8 cellular contexts compared by ENCODE assay signal in the genomic region with DNA sequence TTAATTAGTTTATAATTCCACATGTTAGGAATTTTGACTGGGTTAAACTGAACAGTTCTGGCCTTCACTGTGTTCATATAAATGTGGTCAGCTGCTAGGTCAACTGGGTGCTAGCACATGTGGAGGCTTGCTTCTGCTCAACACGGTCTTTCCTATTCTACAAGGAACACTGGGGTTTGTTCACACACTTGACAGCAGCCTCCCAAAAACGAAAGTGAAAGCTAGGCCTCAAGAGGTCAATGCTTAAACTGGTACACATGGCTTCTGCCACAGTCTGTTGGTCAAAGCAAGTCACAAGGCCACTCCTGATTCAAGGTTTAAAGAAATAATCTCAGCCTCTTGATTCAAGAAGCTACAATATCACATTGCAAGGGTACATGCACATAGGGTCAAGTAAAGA.
DNase-seq lines count a peak whose midpoint lies in the region; ATAC-seq and TF ChIP-seq lines count a peak whose summit lies in the region.

No MANE protein-coding gene starts in this region.

- H3K36me3 Mint-ChIP-seq in T-helper 1 cell treated with Interleukin-12 subunit alpha and Interleukin-12 subunit beta and Interleukin-4 antibody, amounts not matched to agents 30 μg/mL and 1 μg/mL, for 36 hours (ENCODE audit: low read depth) = peaks cover 7% of the 10 kb centered on the region

- H2BK5ac ChIP-seq in mesendoderm (ENCODE audit: low read length) = no peak overlapping the region

- H3K9me3 ChIP-seq in vagina = no peaks in the 10 kb centered on the region

- H4K5ac ChIP-seq in mesendoderm (ENCODE audit: low read length) = no peak overlapping the region

- no peaks in the 10 kb centered on the region for H3K79me1 ChIP-seq in mesendoderm (ENCODE audit: low read length)

- H4K8ac ChIP-seq in mesendoderm (ENCODE audit: low read depth, low read length) = no peak overlapping the region

- H3K4me1 ChIP-seq in mesendoderm (ENCODE audit: control insufficient read depth, low read depth, low read length) (no peaks in the 10 kb centered on the region), vagina (no peaks in the 10 kb centered on the region)

- no peak overlapping the region for H3K4me3 Mint-ChIP-seq in T-helper 1 cell treated with Interleukin-12 subunit alpha and Interleukin-12 subunit beta and Interleukin-4 antibody, amounts not matched to agents 30 μg/mL and 1 μg/mL, for 36 hours

- H3K9ac ChIP-seq in mesendoderm (ENCODE audit: low read length) = no peak overlapping the region

- H3K4me1 Mint-ChIP-seq in T-helper 1 cell treated with Interleukin-12 subunit alpha and Interleukin-12 subunit beta and Interleukin-4 antibody, amounts not matched to agents 30 μg/mL and 1 μg/mL, for 36 hours (ENCODE audit: low read depth) = peaks cover 10% of the 10 kb centered on the region

- no peaks in the 10 kb centered on the region for H3K79me2 ChIP-seq in mesendoderm (ENCODE audit: control insufficient read depth, insufficient read depth, low read length)

- no peak for TF ChIP-seq CTCF in kidney epithelial cell (IDR thresholded peaks at IDR 0.05; ENCODE audit: insufficient read depth, low read length, poor library complexity, severe bottlenecking)
- TF ChIP-seq CTCF in vagina (IDR thresholded peaks at IDR 0.05) = no peak

- no peak overlapping the region for H3K23ac ChIP-seq in mesendoderm (ENCODE audit: low read length)

- H3K27ac ChIP-seq in mesendoderm (ENCODE audit: low read depth, low read length) (no peak overlapping the region), vagina (no peak overlapping the region)

- no peak overlapping the region for H2AK5ac ChIP-seq in mesendoderm (ENCODE audit: low read length)

- no peaks in the 10 kb centered on the region for H3K27me3 Mint-ChIP-seq in T-helper 1 cell treated with Interleukin-12 subunit alpha and Interleukin-12 subunit beta and Interleukin-4 antibody, amounts not matched to agents 30 μg/mL and 1 μg/mL, for 36 hours (ENCODE audit: low read depth)

- no peak overlapping the region for H3K4me3 ChIP-seq in kidney epithelial cell (ENCODE audit: low read depth, low read length)
- H3K4me3 ChIP-seq in mesendoderm (ENCODE audit: low read length) = no peak overlapping the region
- no peak overlapping the region for H3K4me3 ChIP-seq in vagina

- no peak overlapping the region for H3K4me2 ChIP-seq in mesendoderm (ENCODE audit: low read length)

- peak; percentile 4 for DNase-seq in stimulated activated CD4-positive, alpha-beta T cell treated with anti-CD3 and anti-CD28 coated beads, Interleukin-4, amount 100 ng/mL, for 24 hours
- no peak for DNase-seq in stimulated activated CD4-positive, alpha-beta T cell treated with anti-CD3 and anti-CD28 coated beads, Interleukin-4, amount 100 ng/mL, for 1 hour
- DNase-seq in kidney epithelial cell (ENCODE audit: low read depth) (peak; percentile 39), mesendoderm (no peak), cerebellar cortex (ENCODE audit: low spot score) (no peak), vagina (ENCODE audit: extremely low spot score in 2 of 2) (no peak)

- H3K27ac Mint-ChIP-seq in T-helper 1 cell treated with Interleukin-12 subunit alpha and Interleukin-12 subunit beta and Interleukin-4 antibody, amounts not matched to agents 30 μg/mL and 1 μg/mL, for 36 hours = peak overlapping the region; percentile 18

- H3K9me3 Mint-ChIP-seq in T-helper 1 cell treated with Interleukin-12 subunit alpha and Interleukin-12 subunit beta and Interleukin-4 antibody, amounts not matched to agents 30 μg/mL and 1 μg/mL, for 36 hours = peaks cover 17% of the 10 kb centered on the region

- intact Hi-C loops in vagina (cut with DNase I) = no loop called here

- no peak for TF ChIP-seq POLR2A in vagina (IDR thresholded peaks at IDR 0.05)

- H3K27me3 ChIP-seq in kidney epithelial cell (ENCODE audit: control insufficient read depth, insufficient read depth, low read length) (no peaks in the 10 kb centered on the region), mesendoderm (ENCODE audit: insufficient read depth, low read length, poor library complexity) (no peaks in the 10 kb centered on the region), vagina (no peaks in the 10 kb centered on the region)

- no peak overlapping the region for H3K18ac ChIP-seq in mesendoderm (ENCODE audit: low read length)

- H3K4ac ChIP-seq in mesendoderm (ENCODE audit: low read depth, low read length) = no peak overlapping the region

- H3K56ac ChIP-seq in mesendoderm (ENCODE audit: low read length) = no peak overlapping the region

- H3K36me3 ChIP-seq in kidney epithelial cell (ENCODE audit: control insufficient read depth, insufficient read depth, low read length) (no peaks in the 10 kb centered on the region), mesendoderm (ENCODE audit: control insufficient read depth, insufficient read depth, low read length) (no peaks in the 10 kb centered on the region), vagina (no peaks in the 10 kb centered on the region)

- no CpG with 5 or more reads among the region's 2 CpGs for WGBS in mesendoderm (ENCODE audit: extremely low coverage, insufficient coverage, low lambda C conversion rate)

- no peak overlapping the region for H2BK120ac ChIP-seq in mesendoderm (ENCODE audit: low read depth, low read length)

- ATAC-seq in HG02981 (IDR thresholded peaks at IDR 0.05; ENCODE audit: unreplicated experiment) = peak; percentile 65

- H2BK15ac ChIP-seq in mesendoderm (replicated peaks; ENCODE audit: low read depth) = no peak overlapping the region

Comparison
In these comparisons a context has a peak if more than half of its experiments do, and no peak if none do; other contexts are left out.
1. DNase-seq: peak in stimulated activated CD4-positive, alpha-beta T cell treated with anti-CD3 and anti-CD28 coated beads, Interleukin-4, amount 100 ng/mL, for 24 hours (single experiment) and kidney epithelial cell (single experiment); none in stimulated activated CD4-positive, alpha-beta T cell treated with anti-CD3 and anti-CD28 coated beads, Interleukin-4, amount 100 ng/mL, for 1 hour (single experiment), mesendoderm (single experiment), cerebellar cortex (single experiment) and vagina (0 of 2).